Comparison of ENCODE assay signal across 1 cellular context in genomic region chr13:101727118-101727517, GRCh38.
TF ChIP-seq lines count a peak whose summit lies in the region.

No MANE protein-coding gene starts in this region.

TF ChIP-seq in GM12878, 131 proteins besides CTCF, POLR2A, EP300 and RAD21:
- no peak for TF ChIP-seq CUX1 (IDR thresholded peaks at IDR 0.05; ENCODE audit: insufficient replicate concordance, low read depth, low read length)
- no peak for TF ChIP-seq NR2C1 (IDR thresholded peaks at IDR 0.05)
- no peak for TF ChIP-seq ZBTB4 (CRISPR knock-in tag; IDR thresholded peaks at IDR 0.05)
- TF ChIP-seq RFX5 (IDR thresholded peaks at IDR 0.05; ENCODE audit: low read depth, low read length) = no peak
- no peak for TF ChIP-seq IRF5 (IDR thresholded peaks at IDR 0.05; ENCODE audit: borderline replicate concordance)
- TF ChIP-seq SMC3 (IDR thresholded peaks at IDR 0.05; ENCODE audit: borderline replicate concordance, low read length) = no peak
- no peak for TF ChIP-seq CREB1 (IDR thresholded peaks at IDR 0.05; ENCODE audit: low read depth)
- no peak for TF ChIP-seq USF2 (IDR thresholded peaks at IDR 0.05; ENCODE audit: borderline replicate concordance, low read depth, low read length)
- TF ChIP-seq RELB (IDR thresholded peaks at IDR 0.05; ENCODE audit: low read depth) = no peak
- no peak for TF ChIP-seq SIN3A (IDR thresholded peaks at IDR 0.05; ENCODE audit: low read depth, low read length)
- no peak for TF ChIP-seq ZNF274 (IDR thresholded peaks at IDR 0.05; ENCODE audit: insufficient read depth, insufficient read length)
- no peak for TF ChIP-seq KLF5 (IDR thresholded peaks at IDR 0.05; ENCODE audit: partially characterized antibody)
- no peak for TF ChIP-seq E2F8 (IDR thresholded peaks at IDR 0.05; ENCODE audit: low read depth, partially characterized antibody)
- no peak for TF ChIP-seq IKZF1 (conservative IDR thresholded peaks at IDR 0.05)
- no peak for TF ChIP-seq ZNF24 (IDR thresholded peaks at IDR 0.05)
- no peak for TF ChIP-seq TCF3 (IDR thresholded peaks at IDR 0.05; ENCODE audit: borderline replicate concordance, insufficient read depth, low read depth, low read length)
- no peak for TF ChIP-seq KAT2A (conservative IDR thresholded peaks at IDR 0.05; ENCODE audit: control insufficient read depth, low read depth, low read length)
- TF ChIP-seq WRNIP1 (IDR thresholded peaks at IDR 0.05; ENCODE audit: borderline replicate concordance, low read depth, low read length) = no peak
- no peak for TF ChIP-seq ZBTB40 (IDR thresholded peaks at IDR 0.05; ENCODE audit: borderline replicate concordance)
- no peak for TF ChIP-seq ATF2 (IDR thresholded peaks at IDR 0.05; ENCODE audit: low read length)
